ENCODE assay signal across 8 cellular contexts in the genomic region with DNA sequence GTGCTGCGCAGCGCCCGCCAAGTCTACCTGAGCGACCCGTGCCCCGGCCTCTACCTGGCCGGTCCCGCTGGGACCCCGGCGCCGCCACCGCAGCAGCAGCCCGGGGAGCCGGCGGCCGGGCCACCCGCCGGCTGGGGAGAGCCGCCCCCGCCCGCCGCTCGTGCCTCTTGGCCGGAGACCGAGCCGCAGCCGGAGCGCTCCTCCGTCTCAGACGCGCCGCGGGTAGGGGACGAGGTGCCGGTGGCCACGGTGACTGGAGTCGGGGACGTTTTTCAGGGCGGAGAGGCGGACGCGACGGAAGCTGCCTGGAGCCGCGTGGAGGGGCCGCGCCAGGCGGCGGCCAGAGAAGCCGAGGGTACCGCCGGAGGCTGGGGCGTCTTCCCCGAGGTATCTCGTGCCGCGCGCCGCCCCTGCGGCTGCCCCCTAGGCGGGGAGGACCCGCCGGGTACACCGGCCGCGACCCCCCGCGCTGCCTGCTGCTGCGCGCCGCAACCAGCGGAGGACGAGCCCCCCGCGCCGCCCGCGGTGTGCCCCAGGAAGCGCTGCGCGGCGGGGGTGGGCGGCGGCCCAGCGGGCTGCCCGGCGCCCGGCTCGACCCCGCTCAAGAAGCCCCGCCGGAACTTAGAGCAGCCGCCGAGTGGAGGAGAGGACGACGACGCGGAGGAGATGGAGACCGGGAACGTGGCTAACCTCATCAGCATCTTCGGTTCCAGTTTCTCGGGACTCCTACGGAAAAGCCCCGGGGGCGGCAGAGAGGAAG. TPM values are rescaled to one million over a fixed set of nuclear protein-coding genes. Genes with fewer than 3 reads are reported as not detected.
DNase-seq lines count a peak whose midpoint lies in the region; ATAC-seq, FAIRE-seq and TF ChIP-seq lines count a peak whose summit lies in the region.

No MANE protein-coding gene starts in this region.

- H3K27me3 ChIP-seq in skeletal muscle tissue (ENCODE audit: control insufficient read depth in 3 of 3, insufficient read depth in 3 of 3, low read length in 3 of 3) = no peaks in the 10 kb centered on the region

- peaks cover 26 to 36% (median 28%) of the 10 kb centered on the region in 3 donors for H3K4me1 ChIP-seq in skeletal muscle tissue (ENCODE audit: control insufficient read depth in 3 of 3, insufficient read depth in 3 of 3, low read length in 3 of 3)

- DNase-seq in COLO668 (lab: John Stamatoyannopoulos, UW; ENCODE audit: unreplicated experiment) (peak; percentile 79), NB4 (ENCODE audit: low read depth) (peak; percentile 55), left ventricle myocardium superior (peak; percentile 66), islet precursor cell (no peak), GM12892 (ENCODE audit: insufficient read length) (no peak)
- peak; percentile 10 for DNase-seq in activated gamma-delta T cell treated with anti-CD3 and anti-CD28 coated beads, Interleukin-2, amount 50 U/mL, for 16 hours (ENCODE audit: low read depth)

- no peak for TF ChIP-seq CTCF in NB4 (IDR thresholded peaks at IDR 0.05; ENCODE audit: low read depth, low read length)

- intact Hi-C loops in left ventricle myocardium superior (cut with micrococcal nuclease) = loop anchor here (10.0 kb wide), 1 partner anchor 56 kb away; no protein-coding TSS in a partner anchor

- H3K9ac ChIP-seq in skeletal muscle tissue (ENCODE audit: low read depth in 1 of 3, low read length in 3 of 3) = peak overlapping the region; percentile 83 to 96 (median 92)

- no peak for FAIRE-seq in GM12892 (lab: Jason Lieb, UNC)

- peak overlapping the region; percentile 92 for H3K27ac ChIP-seq in skeletal muscle tissue (ENCODE audit: low read depth, low read length)

- H3K36me3 ChIP-seq in skeletal muscle tissue (ENCODE audit: control insufficient read depth in 3 of 3, insufficient read depth in 3 of 3, low read length in 3 of 3) = peaks cover 0 to 2% (median 0%) of the 10 kb centered on the region in 3 donors

- H3K4me3 ChIP-seq in NB4 (ENCODE audit: low read depth, low read length) (peak overlapping the region; percentile 94), skeletal muscle tissue (ENCODE audit: low read length in 3 of 3) (peak overlapping the region; percentile 86 to 98 (median 96))

- no peaks in the 10 kb centered on the region for H3K9me3 ChIP-seq in skeletal muscle tissue (ENCODE audit: control insufficient read depth in 3 of 3, low read length in 3 of 3)

- ATAC-seq in GM21737 (IDR thresholded peaks at IDR 0.05; ENCODE audit: unreplicated experiment) (peak; percentile 7), left ventricle myocardium superior (peak; percentile 13)

- TF ChIP-seq POLR2A in NB4 (IDR thresholded peaks at IDR 0.05; ENCODE audit: extremely low read depth, insufficient read length) (no peak), GM12892 (IDR thresholded peaks at IDR 0.05; ENCODE audit: low read depth, low read length) (no peak)

RNA-seq across cellular contexts. Expression of a gene that starts 0.7 kb away (rescaled TPM):
- 15.9 TPM for total RNA-seq in left ventricle myocardium superior
- 11.0 TPM for total RNA-seq in skeletal muscle tissue
- polyA plus RNA-seq in GM12892 (2012; ENCODE audit: missing spikeins) = 33.4 TPM

RNA-seq across cellular contexts. Expression of a gene that starts 55.4 kb away (rescaled TPM):
- total RNA-seq in left ventricle myocardium superior = 3.4 TPM
- total RNA-seq in skeletal muscle tissue = 2.6 TPM
- polyA plus RNA-seq in GM12892 (2012; ENCODE audit: missing spikeins) = 28.8 TPM

Comparison
In these comparisons a context has a peak if more than half of its experiments do, and no peak if none do; other contexts are left out.
1. DNase-seq: peak in COLO668 (single experiment), NB4 (single experiment), activated gamma-delta T cell treated with anti-CD3 and anti-CD28 coated beads, Interleukin-2, amount 50 U/mL, for 16 hours (single experiment) and left ventricle myocardium superior (single experiment); none in islet precursor cell (single experiment) and GM12892 (single experiment).